Comparison of ENCODE assay signal across 21 cellular contexts in genomic region chr3:14484741-14485140, GRCh38. TPM values are rescaled to one million over a fixed set of nuclear protein-coding genes. Genes with fewer than 3 reads are reported as not detected.
"Had no signal": no experiment of that assay in that cellular context is flagged by ENCODE, and none has a peak within 500 bp of the region (broad histone marks: within the 10 kb centered on the region; RNA-seq: fewer than 3 reads in every experiment).

No MANE protein-coding gene starts in this region.

- H3K36me3 ChIP-seq: ovary had no signal

- H3K27me3 Mint-ChIP-seq: activated CD4-positive, alpha-beta memory T cell treated with anti-CD3 and anti-CD28 coated beads, Interleukin-2, amount 10 ng/mL, durations not matched to agents 7 days and 5 days; activated CD4-positive, alpha-beta T cell treated with anti-CD3 and anti-CD28 coated beads, Interleukin-2, amount 10 ng/mL, durations not matched to agents 24 days and 14 days; naive thymus-derived CD4-positive, alpha-beta T cell had no signal

- DNase-seq: activated CD4-positive, alpha-beta memory T cell treated with anti-CD3 and anti-CD28 coated beads, Interleukin-2, amount 10 ng/mL, durations not matched to agents 7 days and 5 days; activated CD4-positive, alpha-beta T cell treated with anti-CD3 and anti-CD28 coated beads, Interleukin-2, amount 10 ng/mL, durations not matched to agents 24 days and 14 days; activated naive CD4-positive, alpha-beta T cell treated with Interleukin-2 at 50 U/mL for 16 hours; activated T-cell treated with anti-CD3 and anti-CD28 coated beads, Interleukin-2, amount 50 U/mL, for 1 hour; amygdala; left colon; naive thymus-derived CD4-positive, alpha-beta T cell; stimulated activated CD4-positive, alpha-beta T cell treated with anti-CD3 and anti-CD28 coated beads, Interleukin-2, amount 100 ng/mL, for 24 hours; stimulated activated naive CD4-positive, alpha-beta T cell; testis; trophoblast cell had no signal

- H3K9me3 ChIP-seq: heart left ventricle, neutrophil, ovary, testis, vagina had no signal

- H3K4me3 ChIP-seq: heart left ventricle, ovary, testis, vagina had no signal

- H3K4me3 Mint-ChIP-seq: activated CD4-positive, alpha-beta memory T cell treated with anti-CD3 and anti-CD28 coated beads, Interleukin-2, amount 10 ng/mL, durations not matched to agents 7 days and 5 days; activated CD4-positive, alpha-beta T cell treated with anti-CD3 and anti-CD28 coated beads, Interleukin-2, amount 10 ng/mL, durations not matched to agents 24 days and 14 days; naive thymus-derived CD4-positive, alpha-beta T cell had no signal

- H3K27ac Mint-ChIP-seq: activated CD4-positive, alpha-beta memory T cell treated with anti-CD3 and anti-CD28 coated beads, Interleukin-2, amount 10 ng/mL, durations not matched to agents 7 days and 5 days; activated CD4-positive, alpha-beta T cell treated with anti-CD3 and anti-CD28 coated beads, Interleukin-2, amount 10 ng/mL, durations not matched to agents 24 days and 14 days; activated T-helper 2 cell treated with anti-CD3 and anti-CD28 coated beads, Interferon-gamma antibody, Interleukin-2, Interleukin-4, amounts not matched to agents 10 μg/mL and 5 μg/mL and 100 μg/mL, durations not matched to agents 14 hours and 24 hours and 36 hours had no signal

- H3K27ac ChIP-seq: heart left ventricle, testis, vagina had no signal

- H3K27me3 ChIP-seq: heart left ventricle, neutrophil, ovary, testis, vagina had no signal

- H3K9me3 Mint-ChIP-seq: activated CD4-positive, alpha-beta memory T cell treated with anti-CD3 and anti-CD28 coated beads, Interleukin-2, amount 10 ng/mL, durations not matched to agents 7 days and 5 days; activated CD4-positive, alpha-beta T cell treated with anti-CD3 and anti-CD28 coated beads, Interleukin-2, amount 10 ng/mL, durations not matched to agents 24 days and 14 days; activated T-helper 2 cell treated with anti-CD3 and anti-CD28 coated beads, Interferon-gamma antibody, Interleukin-2, Interleukin-4, amounts not matched to agents 10 μg/mL and 5 μg/mL and 100 μg/mL, durations not matched to agents 14 hours and 24 hours and 36 hours; naive thymus-derived CD4-positive, alpha-beta T cell had no signal

- H3K4me1 Mint-ChIP-seq: activated CD4-positive, alpha-beta memory T cell treated with anti-CD3 and anti-CD28 coated beads, Interleukin-2, amount 10 ng/mL, durations not matched to agents 7 days and 5 days had no signal

- H3K4me1 ChIP-seq: vagina had no signal

- ATAC-seq: heart left ventricle; left colon; naive thymus-derived CD4-positive, alpha-beta T cell; right cardiac atrium had no signal

RNA-seq across cellular contexts. Expression of gene GRIP2, which starts 55.4 kb away (rescaled TPM):
- total RNA-seq: activated CD4-positive, alpha-beta T cell treated with anti-CD3 and anti-CD28 coated beads, Interleukin-2, amount 10 ng/mL, durations not matched to agents 24 days and 14 days; activated T-helper 2 cell treated with anti-CD3 and anti-CD28 coated beads, Interferon-gamma antibody, Interleukin-2, Interleukin-4, amounts not matched to agents 10 μg/mL and 5 μg/mL and 100 μg/mL, durations not matched to agents 14 hours and 24 hours and 36 hours; epithelial cell of proximal tubule; lung microvascular endothelial cell; naive thymus-derived CD4-positive, alpha-beta T cell; pulmonary artery endothelial cell; T-helper 2 cell treated with Interferon-gamma antibody and Interleukin-4, amounts not matched to agents 100 ng/mL and 5 ng/mL, for 36 hours had no signal
- polyA plus RNA-seq: naive thymus-derived CD4-positive, alpha-beta T cell had no signal
